ENCODE assay signal across 8 cellular contexts in the genomic region with DNA sequence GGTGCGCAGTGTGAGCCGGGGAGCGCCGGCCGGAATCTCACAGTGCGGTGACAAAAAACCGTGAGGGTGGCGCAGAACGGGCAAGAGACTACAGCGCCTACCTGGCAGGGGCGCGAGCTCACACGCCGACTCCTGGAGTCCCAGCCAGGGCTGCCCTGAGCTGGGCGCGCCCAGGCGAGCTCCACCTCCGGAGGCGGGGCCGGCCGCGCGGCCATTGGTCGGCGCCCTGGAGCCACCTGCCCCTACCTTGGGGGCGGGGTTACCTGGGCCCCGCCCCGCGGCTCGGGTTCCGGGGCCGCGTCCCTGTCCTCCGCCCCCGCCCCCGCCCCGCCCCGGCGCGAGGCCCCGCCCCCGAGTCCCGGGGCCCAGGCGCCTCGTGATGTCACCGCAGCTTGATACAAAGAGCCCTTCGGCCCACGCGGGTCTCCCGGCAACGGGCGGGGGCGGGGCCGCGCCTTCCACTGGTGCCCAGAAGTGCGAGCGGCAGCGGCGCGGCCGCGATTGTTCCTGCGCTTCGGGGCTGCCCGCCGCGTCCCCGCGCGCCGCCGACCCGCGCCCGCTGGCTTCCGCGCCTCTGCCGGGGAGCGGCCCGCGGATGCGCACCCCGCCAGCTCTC.
DNase-seq lines count a peak whose midpoint lies in the region; ATAC-seq and TF ChIP-seq lines count a peak whose summit lies in the region.

No MANE protein-coding gene starts in this region.

- H3K4me3 ChIP-seq in CD8-positive, alpha-beta memory T cell (ENCODE audit: low read length): peak overlapping the region; percentile 73
- peak overlapping the region; percentile 86 for H3K4me3 ChIP-seq in HUES48 (ENCODE audit: low read depth, low read length)

- no peaks in the 10 kb centered on the region for H3K9me3 ChIP-seq in CD8-positive, alpha-beta memory T cell (ENCODE audit: low read length)
- H3K9me3 ChIP-seq in HUES48 (ENCODE audit: control insufficient read depth, insufficient read depth, low read length): no peaks in the 10 kb centered on the region

- H3K36me3 Mint-ChIP-seq in CD8-positive, alpha-beta memory T cell: peaks cover 0 to 6% (median 0%) of the 10 kb centered on the region in 3 donors
- H3K36me3 Mint-ChIP-seq in naive B cell: no peaks in the 10 kb centered on the region

- DNase-seq in CD8-positive, alpha-beta memory T cell: peak; percentile 93 to 98 (median 94)
- peak; percentile 84 for DNase-seq in NOMO-1 treated with dmso at 0.1 percent for 144 hours (lab: John Stamatoyannopoulos, UW; ENCODE audit: unreplicated experiment)
- peak; percentile 95 for DNase-seq in activated T-cell treated with anti-CD3 and anti-CD28 coated beads for 48 hours (ENCODE audit: low read depth)
- DNase-seq in erythroblast (lab: John Stamatoyannopoulos, UW): peak; percentile 73 to 87
- peak; percentile 92 for DNase-seq in naive B cell
- peak; percentile 91 to 96 for DNase-seq in stimulated activated CD8-positive, alpha-beta memory T cell treated with anti-CD3 and anti-CD28 coated beads, Interleukin-7, amount 100 ng/mL, for 4 hours (ENCODE audit: low read depth in 2 of 2)

- peak overlapping the region; percentile 80 for H3K27ac ChIP-seq in CD8-positive, alpha-beta memory T cell (ENCODE audit: low read depth, low read length)
- H3K27ac ChIP-seq in HUES48 (ENCODE audit: low read depth, low read length): peak overlapping the region; percentile 80

- H3K27ac Mint-ChIP-seq in CD8-positive, alpha-beta memory T cell: peak overlapping the region; percentile 72 to 99 (median 94)
- peak overlapping the region; percentile 89 to 97 (median 95) for H3K27ac Mint-ChIP-seq in naive B cell

- H3K4me1 Mint-ChIP-seq in CD8-positive, alpha-beta memory T cell: peaks cover 47 to 50% (median 49%) of the 10 kb centered on the region in 3 donors
- H3K4me1 Mint-ChIP-seq in naive B cell: peaks cover 48 to 54% (median 54%) of the 10 kb centered on the region in 3 donors

- H3K9ac ChIP-seq in HUES48 (ENCODE audit: low read depth, low read length): peak overlapping the region; percentile 82; the same call in 1 of the 2 replicates

- H3K27me3 ChIP-seq in CD8-positive, alpha-beta memory T cell (ENCODE audit: insufficient read depth, low read length, poor library complexity, severe bottlenecking): no peaks in the 10 kb centered on the region
- H3K27me3 ChIP-seq in HUES48 (ENCODE audit: control insufficient read depth, insufficient read depth, low read length): 0 out of 2 replicates have a peak, but pooled peaks cover 10% of the 10 kb centered on the region

- H3K4me3 Mint-ChIP-seq in CD8-positive, alpha-beta memory T cell: peak overlapping the region; percentile 87 to 93 (median 91)
- H3K4me3 Mint-ChIP-seq in naive B cell: peak overlapping the region; percentile 81 to 97 (median 91)

- no peaks in the 10 kb centered on the region for H3K36me3 ChIP-seq in CD8-positive, alpha-beta memory T cell (ENCODE audit: insufficient read depth, low read length)
- no peaks in the 10 kb centered on the region for H3K36me3 ChIP-seq in HUES48 (ENCODE audit: control insufficient read depth, insufficient read depth, low read length)

- peaks cover 46% of the 10 kb centered on the region for H3K4me1 ChIP-seq in CD8-positive, alpha-beta memory T cell (ENCODE audit: insufficient read depth, low read length)
- peaks cover 34% of the 10 kb centered on the region for H3K4me1 ChIP-seq in HUES48 (ENCODE audit: control insufficient read depth, insufficient read depth, low read length)

- POLR2A ChIA-PET in CD8-positive, alpha-beta memory T cell (lab: Charles Lee): interaction anchor here (0.6 to 2.1 kb wide), 8 partner anchors 10 to 1389 kb away, joined by 3 to 51 read pairs (median 4); no protein-coding TSS in a partner anchor

- no peaks in the 10 kb centered on the region for H3K9me3 Mint-ChIP-seq in CD8-positive, alpha-beta memory T cell
- no peaks in the 10 kb centered on the region for H3K9me3 Mint-ChIP-seq in naive B cell

- ATAC-seq in GM21381 (IDR thresholded peaks at IDR 0.05; ENCODE audit: unreplicated experiment) (peak; percentile 78), naive B cell (ENCODE audit: low read depth in 2 of 2) (peak; percentile 79 to 81)

- no peak for TF ChIP-seq POLR2A in erythroblast (IDR thresholded peaks at IDR 0.05; ENCODE audit: low read length)

- CTCF ChIA-PET in CD8-positive, alpha-beta memory T cell (lab: Charles Lee): interaction anchor here (0.9 to 5.6 kb wide), 9 partner anchors 11 to 98 kb away, joined by 3 to 40 read pairs (median 4); no protein-coding TSS in a partner anchor

- H3K27me3 Mint-ChIP-seq in CD8-positive, alpha-beta memory T cell: no peaks in the 10 kb centered on the region
- H3K27me3 Mint-ChIP-seq in naive B cell: no peaks in the 10 kb centered on the region

Comparison
In these comparisons a context has a peak if more than half of its experiments do, and no peak if none do; other contexts are left out.
1. Peak in every context shown above with its lines: DNase-seq, ATAC-seq, H3K4me3 ChIP-seq and H3K27ac ChIP-seq.